ENCODE assay signal across 23 cellular contexts in genomic region chr4:105296672-105297071, GRCh38.
DNase-seq lines count a peak whose midpoint lies in the region; ATAC-seq, FAIRE-seq and TF ChIP-seq lines count a peak whose summit lies in the region.
"Had no signal": no experiment of that assay in that cellular context is flagged by ENCODE, and none has a peak within 500 bp of the region (broad histone marks: within the 10 kb centered on the region; RNA-seq: fewer than 3 reads in every experiment).

No MANE protein-coding gene starts in this region.

- peaks cover 4% of the 10 kb centered on the region for H3K9me3 Mint-ChIP-seq in activated CD8-positive, alpha-beta T cell treated with anti-CD3 and anti-CD28 coated beads, Interleukin-2, amount 10 ng/mL, durations not matched to agents 7 days and 5 days (ENCODE audit: insufficient read depth)

- no peak overlapping the region for H3K27ac Mint-ChIP-seq in activated CD8-positive, alpha-beta T cell treated with anti-CD3 and anti-CD28 coated beads, Interleukin-2, amount 10 ng/mL, durations not matched to agents 7 days and 5 days
- H3K27ac Mint-ChIP-seq: B cell; CD4-positive, alpha-beta T cell; CD8-positive, alpha-beta T cell had no signal

- no peaks in the 10 kb centered on the region for H3K27me3 ChIP-seq in K562 (ENCODE audit: control insufficient read depth in 2 of 2, insufficient read depth in 2 of 2, low read length in 2 of 2)
- no peaks in the 10 kb centered on the region for H3K27me3 ChIP-seq in spleen (replicated peaks in 1 of 7)
- H3K27me3 ChIP-seq in smooth muscle cell (ENCODE audit: low read depth) = no peaks in the 10 kb centered on the region
- H3K27me3 ChIP-seq: BLaER1 treated with 17β-estradiol and CSF1 and Interleukin-3, amounts not matched to agents 10 nM and 100 nM had no signal

- H3K79me2 ChIP-seq in K562 (ENCODE audit: control insufficient read depth, insufficient read depth, low read length) = no peaks in the 10 kb centered on the region
- H3K79me2 ChIP-seq in smooth muscle cell (ENCODE audit: low read depth) = no peaks in the 10 kb centered on the region

- H3K4me2 ChIP-seq in K562 (ENCODE audit: insufficient read depth, low read length) (no peak overlapping the region), smooth muscle cell (no peak overlapping the region)

- no peaks in the 10 kb centered on the region for H3K9me1 ChIP-seq in K562 (ENCODE audit: control insufficient read depth, insufficient read depth, low read length)

- WGBS in K562 (ENCODE audit: insufficient coverage, low coverage, missing lambda C conversion rate) = under 1% methylated on average over 6 of the region's 6 CpGs
- WGBS in spleen, 5 donors = 75 to 94% (median 82%) methylated on average over 6 of the region's 6 CpGs
- WGBS in smooth muscle cell (ENCODE audit: low lambda C conversion rate) = 86% methylated on average over 6 of the region's 6 CpGs

- TF ChIP-seq CTCF in K562 (IDR thresholded peaks at IDR 0.05 in 2 of 3, conservative IDR thresholded peaks at IDR 0.05 in 1 of 3; ENCODE audit: insufficient read depth in 2 of 3, low read depth in 1 of 3, low read length in 3 of 3) = no peak
- TF ChIP-seq CTCF in spleen (IDR thresholded peaks at IDR 0.05 in 8 of 11, conservative IDR thresholded peaks at IDR 0.05 in 3 of 11) = no peak
- TF ChIP-seq CTCF in smooth muscle cell (IDR thresholded peaks at IDR 0.05; ENCODE audit: borderline replicate concordance, insufficient read depth, poor library complexity, severe bottlenecking) = no peak

- POLR2A ChIA-PET in K562 (lab: Yijun Ruan, JAX) = interaction anchor here (0.6 to 0.7 kb wide), 2 partner anchors 9 to 306 kb away, joined by 4 read pairs; no protein-coding TSS in a partner anchor
- POLR2A ChIA-PET in activated CD8-positive, alpha-beta T cell treated with anti-CD3 and anti-CD28 coated beads, Interleukin-2, amount 10 ng/mL, durations not matched to agents 7 days and 5 days (lab: Charles Lee) = no interaction called here

- ATAC-seq in K562 = no peak
- no peak for ATAC-seq in activated CD8-positive, alpha-beta T cell treated with anti-CD3 and anti-CD28 coated beads, Interleukin-2, amount 10 ng/mL, durations not matched to agents 7 days and 5 days
- ATAC-seq: CD8-positive, alpha-beta T cell; GM12878 had no signal

- H2AFZ ChIP-seq in K562 (ENCODE audit: low read depth, low read length) = peak overlapping the region; percentile 16; the same call in 1 of the 2 replicates
- no peak overlapping the region for H2AFZ ChIP-seq in smooth muscle cell (ENCODE audit: low read depth)

- H3K9ac ChIP-seq in K562 (ENCODE audit: insufficient read depth in 1 of 2, low read depth in 2 of 2, low read length in 2 of 2) (no peak overlapping the region), smooth muscle cell (ENCODE audit: low read depth) (no peak overlapping the region)
- H3K9ac ChIP-seq: BLaER1 treated with 17β-estradiol and CSF1 and Interleukin-3, amounts not matched to agents 10 nM and 100 nM had no signal

- H3K4me3 ChIP-seq in K562 (no peak overlapping the region), spleen (no peak overlapping the region), smooth muscle cell (no peak overlapping the region)
- H3K4me3 ChIP-seq: BLaER1 treated with 17β-estradiol and CSF1 and Interleukin-3, amounts not matched to agents 10 nM and 100 nM; GM12878 had no signal

- in situ Hi-C loops in K562 (cut with MboI) = no loop called here

- H3K36me3 Mint-ChIP-seq in activated CD8-positive, alpha-beta T cell treated with anti-CD3 and anti-CD28 coated beads, Interleukin-2, amount 10 ng/mL, durations not matched to agents 7 days and 5 days (ENCODE audit: low read depth) = peaks cover 5% of the 10 kb centered on the region
- H3K36me3 Mint-ChIP-seq: CD8-positive, alpha-beta T cell had no signal

- H3K4me1 ChIP-seq in K562 (replicated peaks in 1 of 2; ENCODE audit: control insufficient read depth in 2 of 2, insufficient read depth in 2 of 2, low read length in 2 of 2) (no peaks in the 10 kb centered on the region), spleen (peaks cover 0 to 8% (median 0%) of the 10 kb centered on the region in 6 donors), smooth muscle cell (ENCODE audit: low read depth) (no peaks in the 10 kb centered on the region)
- H3K4me1 ChIP-seq: Caco-2 had no signal

- H3K4me1 Mint-ChIP-seq in activated CD8-positive, alpha-beta T cell treated with anti-CD3 and anti-CD28 coated beads, Interleukin-2, amount 10 ng/mL, durations not matched to agents 7 days and 5 days (ENCODE audit: low read depth) = no peaks in the 10 kb centered on the region
- H3K4me1 Mint-ChIP-seq: B cell had no signal

- no peak for FAIRE-seq in K562 (lab: Jason Lieb, UNC)
- FAIRE-seq: D721Med, GM12878, GM12892, GM18507 had no signal

- CTCF ChIA-PET in K562 (lab: Yijun Ruan, JAX; ENCODE audit: low intra/inter-chr PET ratio) = no interaction called here
- CTCF ChIA-PET in activated CD8-positive, alpha-beta T cell treated with anti-CD3 and anti-CD28 coated beads, Interleukin-2, amount 10 ng/mL, durations not matched to agents 7 days and 5 days (lab: Charles Lee) = no interaction called here

- no peak for TF ChIP-seq POLR2A in K562 (conservative IDR thresholded peaks at IDR 0.05)
- TF ChIP-seq POLR2A in spleen (IDR thresholded peaks at IDR 0.05) = no peak

- H3F3A ChIP-seq in smooth muscle cell (ENCODE audit: low read depth) = no peaks in the 10 kb centered on the region

- H3K27ac ChIP-seq in K562 (ENCODE audit: extremely low read depth, low read depth, low read length) (no peak overlapping the region), spleen (no peak overlapping the region), smooth muscle cell (ENCODE audit: low read depth) (no peak overlapping the region)
- H3K27ac ChIP-seq: BLaER1 treated with 17β-estradiol and CSF1 and Interleukin-3, amounts not matched to agents 10 nM and 100 nM; C4-2B had no signal

- TF ChIP-seq RAD21 in K562 (CRISPR knock-in tag; conservative IDR thresholded peaks at IDR 0.05 in 1 of 2, IDR thresholded peaks at IDR 0.05 in 1 of 2) = no peak

- intact Hi-C loops in K562 (cut with micrococcal nuclease) (no loop called here), spleen (cut with DNase I; ENCODE audit: low total_unique reads) (no loop called here)

- no peaks in the 10 kb centered on the region for H3K36me3 ChIP-seq in K562 (ENCODE audit: control insufficient read depth, insufficient read depth, low read length)
- H3K36me3 ChIP-seq in spleen = no peaks in the 10 kb centered on the region
- no peaks in the 10 kb centered on the region for H3K36me3 ChIP-seq in smooth muscle cell (ENCODE audit: low read depth)
- H3K36me3 ChIP-seq: BLaER1 treated with 17β-estradiol and CSF1 and Interleukin-3, amounts not matched to agents 10 nM and 100 nM had no signal

- H4K20me1 ChIP-seq in K562 (replicated peaks; ENCODE audit: control insufficient read depth, insufficient read depth, low read length) (no peaks in the 10 kb centered on the region), smooth muscle cell (ENCODE audit: low read depth) (no peaks in the 10 kb centered on the region)
- H4K20me1 ChIP-seq: BLaER1 treated with 17β-estradiol and CSF1 and Interleukin-3, amounts not matched to agents 10 nM and 100 nM had no signal

- peak; percentile 7 for DNase-seq in GF-D8 (lab: John Stamatoyannopoulos, UW)
- peak; percentile 10 for DNase-seq in MV-4-11 (lab: John Stamatoyannopoulos, UW)
- DNase-seq in K562 (ENCODE audit: extremely low read depth in 1 of 4, low spot score in 3 of 4) = no peak
- DNase-seq in spleen = peak; percentile 70
- no peak for DNase-seq in smooth muscle cell (lab: John Stamatoyannopoulos, UW; ENCODE audit: unreplicated experiment)
- DNase-seq in NCI-H345 (lab: John Stamatoyannopoulos, UW) = no peak
- no peak for DNase-seq in T-helper 1 cell
- DNase-seq in activated CD8-positive, alpha-beta T cell treated with anti-CD3 and anti-CD28 coated beads, Interleukin-2, amount 10 ng/mL, durations not matched to agents 7 days and 5 days = no peak
- DNase-seq: 8988T; ACHN; AML-193; Caco-2; Calu3; CD4-positive, alpha-beta T cell; CD8-positive, alpha-beta T cell; DMS79 treated with DMSO at 0.1 percent for 48 hours had no signal

- peaks cover 2% of the 10 kb centered on the region for H3K27me3 Mint-ChIP-seq in activated CD8-positive, alpha-beta T cell treated with anti-CD3 and anti-CD28 coated beads, Interleukin-2, amount 10 ng/mL, durations not matched to agents 7 days and 5 days (ENCODE audit: low read depth)
- H3K27me3 Mint-ChIP-seq: B cell; CD4-positive, alpha-beta T cell had no signal

- BruUV-seq in K562 (replicated peaks; lab: Mats Ljungman, UMichigan) = no TSS peak

- no peak overlapping the region for H3K4me3 Mint-ChIP-seq in activated CD8-positive, alpha-beta T cell treated with anti-CD3 and anti-CD28 coated beads, Interleukin-2, amount 10 ng/mL, durations not matched to agents 7 days and 5 days
- H3K4me3 Mint-ChIP-seq: B cell; CD4-positive, alpha-beta T cell; CD8-positive, alpha-beta T cell had no signal

- H3K9me3 ChIP-seq in K562 (replicated peaks; ENCODE audit: control insufficient read depth, insufficient read depth, low read depth, low read length) (no peaks in the 10 kb centered on the region), spleen (peaks cover 0 to 20% (median 14%) of the 10 kb centered on the region in 8 donors), smooth muscle cell (replicated peaks; ENCODE audit: low read depth) (no peaks in the 10 kb centered on the region)
- H3K9me3 ChIP-seq: Caco-2 had no signal

- TF ChIP-seq EP300 in K562 (IDR thresholded peaks at IDR 0.05; ENCODE audit: low read length) = no peak

TF ChIP-seq in K562, 482 proteins besides CTCF, POLR2A, EP300 and RAD21 (continues in another document):
- TF ChIP-seq SMAD1 (IDR thresholded peaks at IDR 0.05; ENCODE audit: low read depth, low read length, partially characterized antibody) (no peak), ZNF263 (CRISPR knock-in tag; IDR thresholded peaks at IDR 0.05; ENCODE audit: borderline replicate concordance) (no peak), MAZ (CRISPR knock-in tag; conservative IDR thresholded peaks at IDR 0.05 in 1 of 2, IDR thresholded peaks at IDR 0.05 in 1 of 2) (no peak), TFE3 (CRISPR knock-in tag; IDR thresholded peaks at IDR 0.05) (no peak)

Comparison
In these comparisons a context has a peak if more than half of its experiments do, and no peak if none do; other contexts are left out.
1. DNase-seq: peak in GF-D8 (single experiment), MV-4-11 (single experiment) and spleen (single experiment); none in K562 (0 of 4), smooth muscle cell (single experiment), NCI-H345 (single experiment), T-helper 1 cell (0 of 5) and activated CD8-positive, alpha-beta T cell treated with anti-CD3 and anti-CD28 coated beads, Interleukin-2, amount 10 ng/mL, durations not matched to agents 7 days and 5 days (single experiment).